11 cellular contexts compared by ENCODE assay signal in the genomic region with DNA sequence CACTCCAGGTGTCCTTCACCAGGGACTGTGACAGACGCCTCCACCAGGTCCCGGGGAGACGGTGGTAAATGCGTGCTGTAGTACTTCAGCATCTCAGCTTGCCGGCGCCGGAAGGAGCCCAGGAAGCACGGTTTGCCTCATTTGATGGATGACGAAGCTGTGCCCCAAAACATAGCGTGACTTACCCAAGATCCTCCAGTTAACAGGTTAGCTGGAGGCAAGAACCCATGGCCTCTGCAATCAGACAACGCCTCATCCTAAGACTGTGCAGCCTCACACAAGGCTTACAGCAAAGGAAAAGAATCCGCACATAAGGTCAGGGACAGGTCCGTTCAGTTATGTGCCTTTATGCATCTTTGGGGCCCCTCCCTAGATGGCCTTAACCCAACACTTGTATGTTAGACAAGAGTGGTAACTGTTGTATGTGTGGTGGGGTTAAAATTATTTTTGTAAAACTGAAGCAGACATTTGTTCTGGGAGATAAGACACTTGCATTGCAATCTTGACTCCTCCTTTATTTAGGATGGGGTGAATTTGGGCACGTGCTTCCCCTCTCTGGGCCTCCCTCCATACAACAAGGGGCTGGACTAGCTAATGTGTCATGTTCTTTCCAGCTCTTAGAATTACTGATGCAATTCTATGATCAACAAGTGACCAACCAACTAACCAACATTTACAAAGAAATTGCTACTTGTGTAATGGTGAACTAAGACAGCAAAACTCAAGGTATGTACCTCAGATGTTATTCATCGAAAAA. TPM values are rescaled to one million over a fixed set of nuclear protein-coding genes. Genes with fewer than 3 reads are reported as not detected.
DNase-seq lines count a peak whose midpoint lies in the region; ATAC-seq and TF ChIP-seq lines count a peak whose summit lies in the region.
"Had no signal": no experiment of that assay in that cellular context is flagged by ENCODE, and none has a peak within 500 bp of the region (broad histone marks: within the 10 kb centered on the region; RNA-seq: fewer than 3 reads in every experiment).

No MANE protein-coding gene starts in this region.

- H3K27me3 ChIP-seq in CD4-positive, alpha-beta T cell (ENCODE audit: control insufficient read depth, insufficient read depth, low read length) = no peaks in the 10 kb centered on the region

- peak; percentile 64 for TF ChIP-seq POLR2A in erythroblast (IDR thresholded peaks at IDR 0.05; ENCODE audit: low read length)

- DNase-seq in CD4-positive, alpha-beta T cell = no peak
- DNase-seq in NCI-H2227 (lab: John Stamatoyannopoulos, UW; ENCODE audit: unreplicated experiment) (peak; percentile 11), erythroblast (lab: John Stamatoyannopoulos, UW) (peak; percentile 82 to 89), osteocyte (ENCODE audit: extremely low spot score, unreplicated experiment) (no peak), NCI-H526 (lab: John Stamatoyannopoulos, UW) (no peak), DMS79 treated with DMSO at 0.1 percent for 48 hours (lab: John Stamatoyannopoulos, UW) (no peak), NCI-H1436 treated with DMSO at 0.1 percent for 48 hours (lab: John Stamatoyannopoulos, UW) (no peak), activated T-cell treated with anti-CD3 and anti-CD28 coated beads for 4 hours (no peak)
- DNase-seq: activated T-cell treated with anti-CD3 and anti-CD28 coated beads, Interleukin-2, amount 50 U/mL, for 4 hours; DMS153; RPMI8226 had no signal

- peaks cover 30% of the 10 kb centered on the region for H3K36me3 Mint-ChIP-seq in CD4-positive, alpha-beta T cell (ENCODE audit: low read depth)
- H3K36me3 Mint-ChIP-seq in osteocyte (ENCODE audit: unreplicated experiment) = peaks cover 34% of the 10 kb centered on the region

- H3K9me3 ChIP-seq in CD4-positive, alpha-beta T cell (ENCODE audit: control insufficient read depth, low read length) = no peaks in the 10 kb centered on the region

- no peak overlapping the region for H3K27ac ChIP-seq in CD4-positive, alpha-beta T cell (ENCODE audit: low read depth, low read length)

- H3K4me1 Mint-ChIP-seq in CD4-positive, alpha-beta T cell (ENCODE audit: low read depth) = peaks cover 50% of the 10 kb centered on the region
- H3K4me1 Mint-ChIP-seq in osteocyte (ENCODE audit: unreplicated experiment) = peaks cover 94% of the 10 kb centered on the region

- H3K27me3 Mint-ChIP-seq in CD4-positive, alpha-beta T cell = no peaks in the 10 kb centered on the region
- H3K27me3 Mint-ChIP-seq in osteocyte (ENCODE audit: unreplicated experiment) = no peaks in the 10 kb centered on the region

- POLR2A ChIA-PET in CD4-positive, alpha-beta T cell (lab: Charles Lee) = no interaction called here

- no peak overlapping the region for H3K4me3 Mint-ChIP-seq in CD4-positive, alpha-beta T cell
- H3K4me3 Mint-ChIP-seq in osteocyte (ENCODE audit: unreplicated experiment) = peak overlapping the region; percentile 57
- H3K4me3 Mint-ChIP-seq: activated T-cell treated with anti-CD3 and anti-CD28 coated beads, Interleukin-2, amount 50 U/mL, for 4 hours had no signal

- intact Hi-C loops in CD4-positive, alpha-beta T cell (cut with DNase I, micrococcal nuclease) = no loop called here

- CTCF ChIA-PET in CD4-positive, alpha-beta T cell (lab: Charles Lee) = interaction anchor here (0.5 kb wide), 1 partner anchor 22 kb away, joined by 3 read pairs; no protein-coding TSS in a partner anchor

- no peaks in the 10 kb centered on the region for H3K9me3 Mint-ChIP-seq in CD4-positive, alpha-beta T cell
- H3K9me3 Mint-ChIP-seq in osteocyte (ENCODE audit: unreplicated experiment) = no peaks in the 10 kb centered on the region
- H3K9me3 Mint-ChIP-seq: activated T-cell treated with anti-CD3 and anti-CD28 coated beads, Interleukin-2, amount 50 U/mL, for 4 hours had no signal

- TF ChIP-seq CTCF in CD4-positive, alpha-beta T cell (IDR thresholded peaks at IDR 0.05) = no peak
- TF ChIP-seq CTCF in osteocyte (IDR thresholded peaks at IDR 0.05) = no peak

- peak overlapping the region; percentile 39 for H3K27ac Mint-ChIP-seq in CD4-positive, alpha-beta T cell
- H3K27ac Mint-ChIP-seq in osteocyte (ENCODE audit: unreplicated experiment) = peak overlapping the region; percentile 100

- ATAC-seq in CD4-positive, alpha-beta T cell (ENCODE audit: poor library complexity) = no peak
- ATAC-seq: activated T-cell treated with anti-CD3 and anti-CD28 coated beads, Interleukin-2, amount 50 U/mL, for 4 hours had no signal

RNA-seq across cellular contexts. Expression of a gene that starts 39.4 kb away (rescaled TPM):
- 10 to 100 TPM; 10.5 to 11.3 TPM for total RNA-seq in CD4-positive, alpha-beta T cell
- total RNA-seq in osteocyte = 130 and 139 TPM in 2 replicates

Comparison
In these comparisons a context has a peak if more than half of its experiments do, and no peak if none do; other contexts are left out.
1. DNase-seq: peak in NCI-H2227 (single experiment) and erythroblast (2 of 2); none in CD4-positive, alpha-beta T cell (0 of 10), osteocyte (single experiment), NCI-H526 (0 of 2), DMS79 treated with DMSO at 0.1 percent for 48 hours (single experiment), NCI-H1436 treated with DMSO at 0.1 percent for 48 hours (single experiment) and activated T-cell treated with anti-CD3 and anti-CD28 coated beads for 4 hours (single experiment).
2. RNA of a gene that starts 39.4 kb away (total RNA-seq): 130 to 139 TPM in osteocyte; 10.5 to 11.3 TPM in CD4-positive, alpha-beta T cell; every median in the first group is over 10 times any median in the second.